Comparison of ENCODE assay signal across 25 cellular contexts in genomic region chr15:92614791-92615785, GRCh38. TPM values are rescaled to one million over a fixed set of nuclear protein-coding genes. Genes with fewer than 3 reads are reported as not detected.
DNase-seq lines count a peak whose midpoint lies in the region; ATAC-seq and TF ChIP-seq lines count a peak whose summit lies in the region.
"Had no signal": no experiment of that assay in that cellular context is flagged by ENCODE, and none has a peak within 500 bp of the region (broad histone marks: within the 10 kb centered on the region; RNA-seq: fewer than 3 reads in every experiment).

No MANE protein-coding gene starts in this region.

- H3K36me3 Mint-ChIP-seq in endothelial cell (ENCODE audit: low read depth, unreplicated experiment) (peaks cover 63% of the 10 kb centered on the region), T-helper 17 cell (ENCODE audit: low read depth) (no peaks in the 10 kb centered on the region)
- H3K36me3 Mint-ChIP-seq: immature natural killer cell; stimulated activated memory B cell treated with anti-CD40 and anti-IgM and Interleukin-4, amounts not matched to agents 10 μg/mL and 1 μg/mL and 100 μg/mL, for 72 hours; T-cell had no signal

- H3K9me3 Mint-ChIP-seq in endothelial cell (ENCODE audit: unreplicated experiment), result no peaks in the 10 kb centered on the region
- H3K9me3 Mint-ChIP-seq: effector memory CD8-positive, alpha-beta T cell; immature natural killer cell; stimulated activated memory B cell treated with anti-CD40 and anti-IgM and Interleukin-4, amounts not matched to agents 10 μg/mL and 1 μg/mL and 100 μg/mL, for 72 hours; T-cell had no signal

- no peaks in the 10 kb centered on the region for H3K27me3 ChIP-seq in suprapubic skin
- H3K27me3 ChIP-seq in prostate gland (replicated peaks; ENCODE audit: insufficient read depth), result no peaks in the 10 kb centered on the region
- H3K27me3 ChIP-seq: BE2C, heart left ventricle, transverse colon had no signal

- H3K36me3 ChIP-seq in suprapubic skin, result no peaks in the 10 kb centered on the region
- no peaks in the 10 kb centered on the region for H3K36me3 ChIP-seq in prostate gland
- H3K36me3 ChIP-seq: BE2C, heart left ventricle, transverse colon had no signal

- H3K4me1 Mint-ChIP-seq in endothelial cell (ENCODE audit: unreplicated experiment) (peaks cover 26% of the 10 kb centered on the region), T-helper 17 cell (no peaks in the 10 kb centered on the region)
- H3K4me1 Mint-ChIP-seq: immature natural killer cell; stimulated activated memory B cell treated with anti-CD40 and anti-IgM and Interleukin-4, amounts not matched to agents 10 μg/mL and 1 μg/mL and 100 μg/mL, for 72 hours; T-cell had no signal

- H3K27ac Mint-ChIP-seq in endothelial cell (ENCODE audit: unreplicated experiment) (peak overlapping the region; percentile 69), T-helper 17 cell (no peak overlapping the region)
- H3K27ac Mint-ChIP-seq: effector memory CD8-positive, alpha-beta T cell; immature natural killer cell; stimulated activated memory B cell treated with anti-CD40 and anti-IgM and Interleukin-4, amounts not matched to agents 10 μg/mL and 1 μg/mL and 100 μg/mL, for 72 hours; T-cell had no signal

- DNase-seq in NCI-H1417 (lab: John Stamatoyannopoulos, UW), result peak; percentile 24 to 70 (median 52)
- no peak for DNase-seq in NCI-H1417 treated with DMSO at 0.1 percent for 48 hours (lab: John Stamatoyannopoulos, UW)
- peak; percentile 33 for DNase-seq in NCI-H345 (lab: John Stamatoyannopoulos, UW)
- DNase-seq in endothelial cell (ENCODE audit: low spot score), result peak; percentile 18
- DNase-seq in suprapubic skin (ENCODE audit: low spot score in 2 of 2), result peak; percentile 26 to 65
- no peak for DNase-seq in prostate gland (ENCODE audit: low spot score)
- DNase-seq in T-helper 17 cell, result no peak
- DNase-seq: activated naive CD4-positive, alpha-beta T cell treated with Interleukin-2 at 50 U/mL for 16 hours; anterior cingulate cortex; BE2C; effector memory CD8-positive, alpha-beta T cell; GDM1; heart left ventricle; immature natural killer cell; IMR-90; MM.1S; NCI-H1694 treated with DMSO at 0.1 percent for 48 hours; NCI-H524; SHP77 treated with DMSO at 0.1 percent for 48 hours; T-cell; transverse colon had no signal

- H3K4me3 Mint-ChIP-seq in endothelial cell (ENCODE audit: unreplicated experiment), result peak overlapping the region; percentile 42
- H3K4me3 Mint-ChIP-seq in T-helper 17 cell, result no peak overlapping the region
- H3K4me3 Mint-ChIP-seq: effector memory CD8-positive, alpha-beta T cell; immature natural killer cell; stimulated activated memory B cell treated with anti-CD40 and anti-IgM and Interleukin-4, amounts not matched to agents 10 μg/mL and 1 μg/mL and 100 μg/mL, for 72 hours; T-cell had no signal

- TF ChIP-seq POLR2A in suprapubic skin (IDR thresholded peaks at IDR 0.05), result no peak
- no peak for TF ChIP-seq POLR2A in prostate gland (IDR thresholded peaks at IDR 0.05)

- H3K9me3 ChIP-seq in suprapubic skin, result no peaks in the 10 kb centered on the region
- no peaks in the 10 kb centered on the region for H3K9me3 ChIP-seq in prostate gland
- H3K9me3 ChIP-seq in T-helper 17 cell (ENCODE audit: control insufficient read depth, low read length, poor library complexity, severe bottlenecking), result no peaks in the 10 kb centered on the region
- H3K9me3 ChIP-seq: BE2C, heart left ventricle, transverse colon had no signal

- H3K27ac ChIP-seq in suprapubic skin, result no peak overlapping the region
- peak overlapping the region in 1 of 2 donors; percentile 80 for H3K27ac ChIP-seq in prostate gland
- H3K27ac ChIP-seq: heart left ventricle, HL-60 had no signal

- TF ChIP-seq CTCF in endothelial cell (IDR thresholded peaks at IDR 0.05; ENCODE audit: unreplicated experiment) (no peak), suprapubic skin (IDR thresholded peaks at IDR 0.05) (no peak), prostate gland (IDR thresholded peaks at IDR 0.05) (no peak)

- ATAC-seq in esophagus mucosa, result no peak
- ATAC-seq in T-helper 17 cell, result no peak
- ATAC-seq: effector memory CD8-positive, alpha-beta T cell; heart left ventricle; stimulated activated memory B cell treated with anti-CD40 and anti-IgM and Interleukin-4, amounts not matched to agents 10 μg/mL and 1 μg/mL and 100 μg/mL, for 72 hours; T-cell had no signal

- H3K4me1 ChIP-seq in suprapubic skin, result peaks cover 14% of the 10 kb centered on the region
- H3K4me1 ChIP-seq in prostate gland (replicated peaks), result peaks cover 36% of the 10 kb centered on the region

- H3K4me3 ChIP-seq in suprapubic skin (no peak overlapping the region), prostate gland (no peak overlapping the region)
- H3K4me3 ChIP-seq: heart left ventricle, lung, transverse colon had no signal

- 73% methylated on average over 18 of the region's 18 CpGs for WGBS in suprapubic skin
- WGBS in prostate gland, result 88% methylated on average over 18 of the region's 18 CpGs

- H3K27me3 Mint-ChIP-seq in endothelial cell (ENCODE audit: unreplicated experiment) (peaks cover 4% of the 10 kb centered on the region), T-helper 17 cell (peaks cover 9% of the 10 kb centered on the region)
- H3K27me3 Mint-ChIP-seq: stimulated activated memory B cell treated with anti-CD40 and anti-IgM and Interleukin-4, amounts not matched to agents 10 μg/mL and 1 μg/mL and 100 μg/mL, for 72 hours; T-cell had no signal

- intact Hi-C loops in prostate gland (cut with DNase I), result loop anchor here (5.0 to 10.0 kb wide), 6 partner anchors 37 to 190 kb away; no protein-coding TSS in a partner anchor

- TF ChIP-seq EP300 in suprapubic skin (IDR thresholded peaks at IDR 0.05), result no peak

RNA-seq across cellular contexts. Expression of gene FAM174B, which starts 40.5 kb away (rescaled TPM):
- total RNA-seq in endothelial cell (ENCODE audit: unreplicated experiment) (163 TPM), suprapubic skin (10 to 100 TPM in 3 of 4 donors, 1 to 10 TPM in 1; 6.2 to 24.0 (median 18.3) TPM), prostate gland (100 to 1,000 TPM in 1 of 2 donors, 10 to 100 TPM in 1; 32.0 to 183 TPM), esophagus mucosa (4.3 TPM), T-helper 17 cell (1 to 10 TPM; 3.5 to 4.3 TPM)

Comparison
In these comparisons a context has a peak if more than half of its experiments do, and no peak if none do; other contexts are left out.
1. DNase-seq: peak in NCI-H1417 (3 of 3), NCI-H345 (single experiment), endothelial cell (single experiment) and suprapubic skin (2 of 2); none in NCI-H1417 treated with DMSO at 0.1 percent for 48 hours (single experiment), prostate gland (single experiment) and T-helper 17 cell (0 of 3).